8 cellular contexts compared by ENCODE assay signal in the genomic region with DNA sequence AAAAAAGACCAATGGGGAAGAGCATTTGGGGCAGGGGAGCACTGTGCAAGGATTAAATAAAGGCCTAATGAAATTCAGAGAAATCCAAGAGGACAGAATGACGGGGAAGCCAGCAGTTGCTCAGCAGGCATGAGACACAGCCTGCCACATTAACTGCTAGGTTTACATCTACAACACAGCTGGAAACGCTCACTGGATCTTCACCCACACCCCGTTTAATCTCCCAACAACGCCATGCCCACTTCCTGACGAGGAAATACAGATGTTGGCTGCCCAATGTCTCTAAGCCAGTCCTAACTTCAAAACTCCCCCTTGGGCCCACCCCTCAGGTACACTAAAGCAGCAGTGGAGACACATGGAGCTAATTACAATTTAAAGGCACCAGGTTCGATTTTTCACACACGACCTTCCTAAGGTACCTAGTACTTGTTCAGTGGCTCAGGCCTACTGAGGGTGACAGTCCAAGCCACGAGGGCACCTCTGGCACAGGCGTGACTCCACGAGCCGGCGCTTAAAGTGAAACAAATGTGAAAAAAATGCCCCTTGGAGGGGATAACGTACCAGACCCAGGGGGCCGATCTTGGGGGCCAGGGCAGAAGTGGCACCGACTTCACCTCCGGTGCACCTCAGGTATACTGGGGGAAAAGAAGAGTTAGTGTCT. TPM values are rescaled to one million over a fixed set of nuclear protein-coding genes. Genes with fewer than 3 reads are reported as not detected.
DNase-seq lines count a peak whose midpoint lies in the region; ATAC-seq and TF ChIP-seq lines count a peak whose summit lies in the region.

No MANE protein-coding gene starts in this region.

- H3K4me1 ChIP-seq in H9 (ENCODE audit: insufficient read depth, low read length) (peaks cover 4% of the 10 kb centered on the region), trophoblast cell (ENCODE audit: control insufficient read depth in 1 of 2, insufficient read depth in 2 of 2, low read length in 2 of 2) (peaks cover 11 to 20% of the 10 kb centered on the region in 2 experiments)

- H2BK120ac ChIP-seq in H9 (ENCODE audit: low read depth, low read length, poor library complexity, severe bottlenecking) (no peak overlapping the region), trophoblast cell (ENCODE audit: insufficient read depth, low read length, poor library complexity) (peak overlapping the region; percentile 84)

- H2AFZ ChIP-seq in H9 (ENCODE audit: low read length) (no peak overlapping the region), trophoblast cell (ENCODE audit: insufficient read depth, low read length, poor library complexity) (no peak overlapping the region)

- H3K9ac ChIP-seq in H9 (ENCODE audit: extremely low read depth, insufficient read length, low read length): peak overlapping the region; percentile 99
- H3K9ac ChIP-seq in trophoblast cell (ENCODE audit: low read length): peak overlapping the region; percentile 97

- WGBS in H9 (ENCODE audit: extremely low coverage, insufficient read length, low lambda C conversion rate): no CpG with 5 or more reads among the region's 16 CpGs
- no CpG with 5 or more reads among the region's 16 CpGs for WGBS in trophoblast cell (ENCODE audit: extremely low coverage, insufficient coverage, insufficient read length)

- CTCF ChIA-PET in activated CD4-positive, alpha-beta memory T cell treated with anti-CD3 and anti-CD28 coated beads for 36 hours (lab: Charles Lee): interaction anchor here (0.6 to 1.4 kb wide), 3 partner anchors 54 to 511 kb away, joined by 3 to 5 read pairs (median 3); no protein-coding TSS in a partner anchor

- no peak overlapping the region for H3T11ph ChIP-seq in H9 (ENCODE audit: low read length)

- DNase-seq in AG09309 (ENCODE audit: low read depth) (no peak), H9 (no peak), foreskin melanocyte (peak; percentile 19), trophoblast cell (peak in 1 of 2 donors; percentile 16), SW480 (ENCODE audit: low spot score) (no peak), NCI-H446 (lab: John Stamatoyannopoulos, UW) (no peak)
- DNase-seq in activated CD4-positive, alpha-beta memory T cell treated with anti-CD3 and anti-CD28 coated beads for 36 hours: no peak

- no peaks in the 10 kb centered on the region for H3K27me3 ChIP-seq in H9 (ENCODE audit: insufficient read depth, low read length)
- no peaks in the 10 kb centered on the region for H3K27me3 ChIP-seq in trophoblast cell (ENCODE audit: insufficient read depth, low read length)

- H3K4ac ChIP-seq in H9 (ENCODE audit: low read depth, low read length): no peak overlapping the region; the same call in 1 of the 2 replicates
- H3K4ac ChIP-seq in trophoblast cell (ENCODE audit: low read depth, low read length): peak overlapping the region; percentile 100

- peaks cover 0 to 4% of the 10 kb centered on the region in 2 experiments; a peak in 4 of 5 replicates for H3K9me3 Mint-ChIP-seq in H9
- peaks cover 5% of the 10 kb centered on the region for H3K9me3 Mint-ChIP-seq in activated CD4-positive, alpha-beta memory T cell treated with anti-CD3 and anti-CD28 coated beads for 36 hours

- H3K36me3 ChIP-seq in trophoblast cell (ENCODE audit: control insufficient read depth in 1 of 2, insufficient read depth in 2 of 2, low read length in 2 of 2): peaks cover 40 to 52% of the 10 kb centered on the region in 2 experiments

- no peak for ATAC-seq in HG03095 (IDR thresholded peaks at IDR 0.05; ENCODE audit: unreplicated experiment)

- peaks cover 53 to 64% (median 63%) of the 10 kb centered on the region in 3 experiments for H3K36me3 Mint-ChIP-seq in H9 (ENCODE audit: insufficient read depth in 1 of 3, low read depth in 3 of 3)
- peaks cover 62% of the 10 kb centered on the region for H3K36me3 Mint-ChIP-seq in activated CD4-positive, alpha-beta memory T cell treated with anti-CD3 and anti-CD28 coated beads for 36 hours

- H3K14ac ChIP-seq in H9 (ENCODE audit: insufficient read depth, low read length): peak overlapping the region; percentile 97
- H3K14ac ChIP-seq in trophoblast cell (ENCODE audit: low read length): peak overlapping the region; percentile 91

- no peak overlapping the region for H3K18ac ChIP-seq in H9 (ENCODE audit: insufficient read length, low read depth, low read length)
- H3K18ac ChIP-seq in trophoblast cell (ENCODE audit: low read length): peak overlapping the region; percentile 96

- no peak overlapping the region for H3K56ac ChIP-seq in H9 (ENCODE audit: insufficient read length, low read depth, low read length)

- intact Hi-C loops in activated CD4-positive, alpha-beta memory T cell treated with anti-CD3 and anti-CD28 coated beads for 36 hours (cut with micrococcal nuclease): loop anchor here (2.0 to 10.0 kb wide), 4 partner anchors 53 to 225 kb away; partner anchors contain the start of gene SLC2A8

- POLR2A ChIA-PET in activated CD4-positive, alpha-beta memory T cell treated with anti-CD3 and anti-CD28 coated beads for 36 hours (lab: Charles Lee): interaction anchor here (0.6 to 3.5 kb wide), 11 partner anchors 11 to 321 kb away, joined by 3 to 27 read pairs (median 5); partner anchors contain the start of genes SLC2A8 and ZNF79

- peaks cover 20% of the 10 kb centered on the region; the same call in 1 of the 2 replicates for H3K79me2 ChIP-seq in H9 (ENCODE audit: insufficient read depth, low read length)
- H3K79me2 ChIP-seq in trophoblast cell (ENCODE audit: control insufficient read depth, insufficient read depth, low read length, poor library complexity): peaks cover 23% of the 10 kb centered on the region

- H3K4me3 ChIP-seq in AG09309 (ENCODE audit: control insufficient read depth, low read depth, low read length) (peak overlapping the region; percentile 55), trophoblast cell (ENCODE audit: low read depth, low read length) (peak overlapping the region; percentile 92)

- no peak overlapping the region for H2BK12ac ChIP-seq in H9 (ENCODE audit: insufficient read length, low read depth, low read length)
- no peak overlapping the region for H2BK12ac ChIP-seq in trophoblast cell (ENCODE audit: low read length)

- peaks cover 2% of the 10 kb centered on the region for H3K27me3 Mint-ChIP-seq in H9 (ENCODE audit: low read depth)
- no peaks in the 10 kb centered on the region for H3K27me3 Mint-ChIP-seq in activated CD4-positive, alpha-beta memory T cell treated with anti-CD3 and anti-CD28 coated beads for 36 hours

- H3K4me2 ChIP-seq in H9 (ENCODE audit: insufficient read depth, insufficient read length, low read length): peak overlapping the region; percentile 93
- H3K4me2 ChIP-seq in trophoblast cell (ENCODE audit: low read length): peak overlapping the region; percentile 94

- no peak overlapping the region for H4K8ac ChIP-seq in H9 (replicated peaks; ENCODE audit: insufficient read length, low read depth, low read length)
- H4K8ac ChIP-seq in trophoblast cell (ENCODE audit: low read depth, low read length): peak overlapping the region; percentile 88

- H4K20me1 ChIP-seq in H9 (ENCODE audit: control insufficient read depth, insufficient read depth, insufficient read length): no peaks in the 10 kb centered on the region

- H3K9me3 ChIP-seq in H9 (ENCODE audit: control insufficient read depth, low read depth, low read length) (no peaks in the 10 kb centered on the region), trophoblast cell (ENCODE audit: insufficient read depth, low read depth, low read length) (no peaks in the 10 kb centered on the region)

- H2BK5ac ChIP-seq in H9 (ENCODE audit: insufficient read length, low read length) (no peak overlapping the region), trophoblast cell (ENCODE audit: low read depth, low read length, poor library complexity) (peak overlapping the region; percentile 89)

- peak overlapping the region; percentile 88 for H4K12ac ChIP-seq in trophoblast cell (ENCODE audit: low read depth, low read length)

- H3K79me1 ChIP-seq in H9 (ENCODE audit: insufficient read depth, low read depth, low read length, poor library complexity, severe bottlenecking) (peaks cover 2% of the 10 kb centered on the region), trophoblast cell (ENCODE audit: low read length) (peaks cover 18% of the 10 kb centered on the region)

- H4K91ac ChIP-seq in H9 (ENCODE audit: insufficient read length, low read depth, low read length) (no peak overlapping the region), trophoblast cell (ENCODE audit: low read depth, low read length) (peak overlapping the region; percentile 93)

- H3K23ac ChIP-seq in H9 (ENCODE audit: insufficient read length, low read depth, low read length) (no peak overlapping the region), trophoblast cell (ENCODE audit: low read length) (peak overlapping the region; percentile 14)

- H2BK15ac ChIP-seq in H9 (ENCODE audit: low read depth, low read length): no peak overlapping the region

- H3K27ac ChIP-seq in H9 (ENCODE audit: insufficient read length, low read depth, low read length) (peak overlapping the region; percentile 37), trophoblast cell (ENCODE audit: low read depth, low read length) (peak overlapping the region; percentile 81)

- peaks cover 24 to 28% of the 10 kb centered on the region in 2 experiments for H3K4me1 Mint-ChIP-seq in H9
- peaks cover 37% of the 10 kb centered on the region for H3K4me1 Mint-ChIP-seq in activated CD4-positive, alpha-beta memory T cell treated with anti-CD3 and anti-CD28 coated beads for 36 hours (ENCODE audit: low read depth)

- no peak for TF ChIP-seq CTCF in AG09309 (IDR thresholded peaks at IDR 0.05; ENCODE audit: control insufficient read depth, insufficient read depth, low read depth, low read length, missing control alignments)
- no peak for TF ChIP-seq CTCF in H9 (conservative IDR thresholded peaks at IDR 0.05)

- H2AK5ac ChIP-seq in H9 (ENCODE audit: insufficient read length, low read length) (no peak overlapping the region), trophoblast cell (ENCODE audit: low read length) (peak overlapping the region; percentile 88)

- H3K27ac Mint-ChIP-seq in H9: peak overlapping the region; percentile 96 to 99 (median 99)
- peak overlapping the region; percentile 94 for H3K27ac Mint-ChIP-seq in activated CD4-positive, alpha-beta memory T cell treated with anti-CD3 and anti-CD28 coated beads for 36 hours

- peaks cover 18% of the 10 kb centered on the region for H3K23me2 ChIP-seq in H9 (ENCODE audit: insufficient read length, low read depth, low read length, poor library complexity, severe bottlenecking)

- H4K5ac ChIP-seq in H9 (ENCODE audit: insufficient read length, low read depth, low read length): no peak overlapping the region

- H2BK20ac ChIP-seq in H9 (ENCODE audit: low read depth, low read length, poor library complexity, severe bottlenecking): no peak overlapping the region

- peak overlapping the region; percentile 96 to 99 for H3K4me3 Mint-ChIP-seq in H9
- peak overlapping the region; percentile 94 for H3K4me3 Mint-ChIP-seq in activated CD4-positive, alpha-beta memory T cell treated with anti-CD3 and anti-CD28 coated beads for 36 hours

RNA-seq across cellular contexts. Expression of gene RPL12, which starts 0.9 kb away (rescaled TPM):
- total RNA-seq in H9 (2021): 1,710 and 1,711 TPM in 2 replicates
- total RNA-seq in activated CD4-positive, alpha-beta memory T cell treated with anti-CD3 and anti-CD28 coated beads for 36 hours: 1,000 to 10,000 TPM; 2,267 to 2,331 TPM
- polyA plus RNA-seq in trophoblast cell (2013): 2,008 and 2,121 TPM in 2 replicates

RNA-seq across cellular contexts. Expression of gene LRSAM1, which starts 1.0 kb away (rescaled TPM):
- total RNA-seq in H9 (2021): 15.0 and 16.2 TPM in 2 replicates
- total RNA-seq in activated CD4-positive, alpha-beta memory T cell treated with anti-CD3 and anti-CD28 coated beads for 36 hours: 10 to 100 TPM; 19.7 to 20.9 TPM
- polyA plus RNA-seq in trophoblast cell (2013): 11.0 and 12.1 TPM in 2 replicates

RNA-seq across cellular contexts. Expression of gene ZNF79, which starts 26.1 kb away (rescaled TPM):
- total RNA-seq in H9 (2021): 11.5 TPM in 2 replicates
- 1 to 10 TPM; 9.3 to 9.7 TPM for total RNA-seq in activated CD4-positive, alpha-beta memory T cell treated with anti-CD3 and anti-CD28 coated beads for 36 hours
- 4.7 and 5.3 TPM in 2 replicates for polyA plus RNA-seq in trophoblast cell (2013)

RNA-seq across cellular contexts. Expression of gene SLC2A8, which starts 53.3 kb away (rescaled TPM):
- total RNA-seq in H9 (2021): 38.3 and 38.4 TPM in 2 replicates
- 1 to 10 TPM; 3.2 to 4.6 TPM for total RNA-seq in activated CD4-positive, alpha-beta memory T cell treated with anti-CD3 and anti-CD28 coated beads for 36 hours
- 31.3 and 31.4 TPM in 2 replicates for polyA plus RNA-seq in trophoblast cell (2013)
